In the genomic region with DNA sequence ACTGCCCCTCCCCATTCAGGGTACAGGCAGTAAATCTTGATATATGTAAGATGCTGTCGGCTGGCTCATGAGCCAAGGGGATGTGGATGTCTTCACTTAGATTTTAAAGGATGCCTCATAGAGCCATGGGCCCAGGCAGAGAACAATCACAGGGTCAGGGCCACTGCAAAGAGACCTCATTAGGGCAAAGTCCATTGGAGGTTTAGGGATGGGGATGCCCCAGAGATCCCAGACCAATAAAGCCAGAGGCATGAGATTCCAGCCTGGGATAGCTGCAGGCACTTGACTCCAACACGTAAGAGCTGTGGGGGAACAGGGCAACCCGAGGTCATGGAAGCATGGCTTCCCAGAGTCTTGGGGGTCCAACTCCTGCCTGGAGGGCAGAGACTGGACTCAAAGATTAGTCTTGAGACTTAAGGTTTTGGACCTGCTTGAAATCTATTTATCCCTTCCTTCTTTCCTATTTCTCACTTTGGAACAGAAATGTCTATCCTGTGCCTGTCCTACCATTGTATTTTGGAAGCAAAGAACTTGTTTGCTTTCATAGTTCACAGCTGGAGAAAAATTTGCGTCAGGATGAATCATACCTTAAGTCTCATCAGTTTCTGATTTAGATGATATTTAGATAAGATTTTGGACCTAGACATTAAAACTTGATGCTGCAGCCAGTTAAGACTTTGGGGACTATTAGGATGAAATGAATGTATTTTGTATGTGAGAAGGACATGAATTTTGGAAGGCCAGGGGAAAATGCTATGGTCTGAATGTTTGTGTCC, we compare ENCODE assay signal across 16 cellular contexts.
A peak's percentile ranks its signal among the peaks of the same experiment; 100 is the strongest.
DNase-seq lines count a peak whose midpoint lies in the region; TF ChIP-seq lines count a peak whose summit lies in the region.
"Had no signal": no experiment of that assay in that cellular context is flagged by ENCODE, and none has a peak within 500 bp of the region (broad histone marks: within the 10 kb centered on the region; RNA-seq: fewer than 3 reads in every experiment).

No MANE protein-coding gene starts in this region.

- BruUV-seq in MCF 10A (replicated peaks; lab: Mats Ljungman, UMichigan) (no TSS peak), mammary epithelial cell (replicated peaks; lab: Mats Ljungman, UMichigan) (no TSS peak)

- H3K36me3 Mint-ChIP-seq in MCF 10A (ENCODE audit: insufficient read depth, unreplicated experiment): no peaks in the 10 kb centered on the region
- no peaks in the 10 kb centered on the region for H3K36me3 Mint-ChIP-seq in activated CD4-positive, alpha-beta memory T cell treated with anti-CD3 and anti-CD28 coated beads, Interleukin-2, amount 10 ng/mL, durations not matched to agents 7 days and 5 days (ENCODE audit: low read depth)

- H3K27me3 ChIP-seq in mammary epithelial cell (ENCODE audit: insufficient read depth, low read length): no peaks in the 10 kb centered on the region

- no peaks in the 10 kb centered on the region for H3K36me3 ChIP-seq in mammary epithelial cell (ENCODE audit: insufficient read depth, low read length)

- POLR2A ChIA-PET in MCF 10A (lab: Yijun Ruan, JAX): interaction anchor here (1.3 kb wide), 1 partner anchor 10 kb away, joined by 3 read pairs; no protein-coding TSS in a partner anchor
- POLR2A ChIA-PET in activated CD4-positive, alpha-beta memory T cell treated with anti-CD3 and anti-CD28 coated beads, Interleukin-2, amount 10 ng/mL, durations not matched to agents 7 days and 5 days (lab: Charles Lee): no interaction called here

- no peaks in the 10 kb centered on the region for H3K9me3 Mint-ChIP-seq in MCF 10A (ENCODE audit: unreplicated experiment)
- no peaks in the 10 kb centered on the region for H3K9me3 Mint-ChIP-seq in activated CD4-positive, alpha-beta memory T cell treated with anti-CD3 and anti-CD28 coated beads, Interleukin-2, amount 10 ng/mL, durations not matched to agents 7 days and 5 days

- H3K4me1 ChIP-seq in mammary epithelial cell (ENCODE audit: insufficient read depth, low read length): peaks cover 25% of the 10 kb centered on the region

- H3K4me3 Mint-ChIP-seq in MCF 10A (ENCODE audit: unreplicated experiment): no peak overlapping the region
- no peak overlapping the region for H3K4me3 Mint-ChIP-seq in activated CD4-positive, alpha-beta memory T cell treated with anti-CD3 and anti-CD28 coated beads, Interleukin-2, amount 10 ng/mL, durations not matched to agents 7 days and 5 days

- H3K4me2 ChIP-seq in mammary epithelial cell (ENCODE audit: insufficient read depth, low read depth, low read length): no peak overlapping the region

- intact Hi-C loops in MCF 10A (cut with micrococcal nuclease): no loop called here
- intact Hi-C loops in mammary epithelial cell (cut with micrococcal nuclease): loop anchor here (10.0 kb wide), 1 partner anchor 300 kb away; no protein-coding TSS in a partner anchor

- H3K27me3 Mint-ChIP-seq in MCF 10A (ENCODE audit: insufficient read depth, unreplicated experiment): no peaks in the 10 kb centered on the region
- peaks cover 7% of the 10 kb centered on the region for H3K27me3 Mint-ChIP-seq in activated CD4-positive, alpha-beta memory T cell treated with anti-CD3 and anti-CD28 coated beads, Interleukin-2, amount 10 ng/mL, durations not matched to agents 7 days and 5 days

- CTCF ChIA-PET in MCF 10A (lab: Yijun Ruan, JAX): no interaction called here
- CTCF ChIA-PET in mammary epithelial cell (lab: Charles Lee; ENCODE audit: low non-redundant PET): no interaction called here
- CTCF ChIA-PET in activated CD4-positive, alpha-beta memory T cell treated with anti-CD3 and anti-CD28 coated beads, Interleukin-2, amount 10 ng/mL, durations not matched to agents 7 days and 5 days (lab: Charles Lee): no interaction called here

- DNase-seq in MCF 10A (ENCODE audit: unreplicated experiment) (peak; percentile 31), mammary epithelial cell (no peak), astrocyte of the spinal cord (ENCODE audit: low read depth, low spot score) (peak; percentile 46), fibroblast of villous mesenchyme (ENCODE audit: low read depth) (peak; percentile 51), NCI-H748 (lab: John Stamatoyannopoulos, UW; ENCODE audit: unreplicated experiment) (no peak), SW480 (ENCODE audit: low spot score) (no peak)
- DNase-seq in activated CD4-positive, alpha-beta memory T cell treated with anti-CD3 and anti-CD28 coated beads, Interleukin-2, amount 10 ng/mL, durations not matched to agents 7 days and 5 days: no peak
- DNase-seq in activated CD4-positive, alpha-beta T cell treated with anti-CD3 and anti-CD28 coated beads, Interleukin-2, amount 50 U/mL, for 48 hours: no peak
- DNase-seq: KBM-7, NCI-H1092, NCI-H1694 treated with DMSO at 0.1 percent for 48 hours, NCI-H446 treated with DMSO at 0.1 percent for 48 hours, NCI-H82, SHP77 had no signal

- H3K4me1 Mint-ChIP-seq in MCF 10A (ENCODE audit: insufficient read depth, unreplicated experiment): peaks cover 35% of the 10 kb centered on the region
- peaks cover 4% of the 10 kb centered on the region for H3K4me1 Mint-ChIP-seq in activated CD4-positive, alpha-beta memory T cell treated with anti-CD3 and anti-CD28 coated beads, Interleukin-2, amount 10 ng/mL, durations not matched to agents 7 days and 5 days

- in situ Hi-C loops in mammary epithelial cell (cut with MboI; ENCODE audit: low sequenced_read_pairs in 2 of 2) (no loop called here), astrocyte of the spinal cord (cut with HindIII; ENCODE audit: low sequenced_read_pairs) (no loop called here)

- no peaks in the 10 kb centered on the region for H3K79me2 ChIP-seq in mammary epithelial cell (ENCODE audit: insufficient read depth, low read length)

- H3K9me3 ChIP-seq in mammary epithelial cell (replicated peaks; ENCODE audit: insufficient read depth, low read length): no peaks in the 10 kb centered on the region

- no peak overlapping the region for H3K27ac ChIP-seq in mammary epithelial cell (ENCODE audit: insufficient read depth, low read depth, low read length)
- H3K27ac ChIP-seq: 22Rv1, C4-2B had no signal

- H4K20me1 ChIP-seq in mammary epithelial cell (ENCODE audit: insufficient read depth, low read length): no peaks in the 10 kb centered on the region

- H3K4me3 ChIP-seq in mammary epithelial cell (replicated peaks in 1 of 3; ENCODE audit: insufficient read depth in 1 of 3, low read depth in 2 of 3, low read length in 3 of 3) (no peak overlapping the region), astrocyte of the spinal cord (ENCODE audit: low read depth, low read length) (no peak overlapping the region), fibroblast of villous mesenchyme (ENCODE audit: low read depth, low read length) (no peak overlapping the region)

- WGBS in mammary epithelial cell (ENCODE audit: low coverage, missing lambda C conversion rate): 76% methylated on average over 4 of the region's 4 CpGs

- no peak overlapping the region for H3K9ac ChIP-seq in mammary epithelial cell (ENCODE audit: insufficient read depth, low read length)

- peak overlapping the region; percentile 36 for H3K27ac Mint-ChIP-seq in MCF 10A (ENCODE audit: low read depth, unreplicated experiment)
- H3K27ac Mint-ChIP-seq in activated CD4-positive, alpha-beta memory T cell treated with anti-CD3 and anti-CD28 coated beads, Interleukin-2, amount 10 ng/mL, durations not matched to agents 7 days and 5 days: no peak overlapping the region

- dilution Hi-C loops in mammary epithelial cell (cut with HindIII; ENCODE audit: low sequenced_read_pairs): no loop called here

- no peak overlapping the region for H2AFZ ChIP-seq in mammary epithelial cell (ENCODE audit: low read depth, low read length)

- TF ChIP-seq CTCF in MCF 10A (IDR thresholded peaks at IDR 0.05; ENCODE audit: unreplicated experiment) (no peak), mammary epithelial cell (conservative IDR thresholded peaks at IDR 0.05 in 1 of 2, IDR thresholded peaks at IDR 0.05 in 1 of 2; ENCODE audit: extremely low read depth in 1 of 2, insufficient read depth in 1 of 2, low read depth in 1 of 2, low read length in 2 of 2) (no peak), astrocyte of the spinal cord (IDR thresholded peaks at IDR 0.05; ENCODE audit: low read depth, low read length) (no peak), fibroblast of villous mesenchyme (IDR thresholded peaks at IDR 0.05; ENCODE audit: insufficient read depth, low read depth, low read length) (no peak)

Comparison
In these comparisons a context has a peak if more than half of its experiments do, and no peak if none do; other contexts are left out.
1. DNase-seq: peak in MCF 10A (single experiment), astrocyte of the spinal cord (single experiment) and fibroblast of villous mesenchyme (single experiment); none in mammary epithelial cell (single experiment), activated CD4-positive, alpha-beta memory T cell treated with anti-CD3 and anti-CD28 coated beads, Interleukin-2, amount 10 ng/mL, durations not matched to agents 7 days and 5 days (single experiment), activated CD4-positive, alpha-beta T cell treated with anti-CD3 and anti-CD28 coated beads, Interleukin-2, amount 50 U/mL, for 48 hours (0 of 2), NCI-H748 (single experiment) and SW480 (single experiment).